In genomic region chr16:50644730-50645129, GRCh38 we compare ENCODE assay signal across 1 cellular context.
TF ChIP-seq lines count a peak whose summit lies in the region.

No MANE protein-coding gene starts in this region.

TF ChIP-seq in IMR-90, 13 proteins besides CTCF, POLR2A, EP300 and RAD21 (continued from another document):
- TF ChIP-seq MAZ (IDR thresholded peaks at IDR 0.05; ENCODE audit: borderline replicate concordance, low read depth, low read length) (no peak), MAFK (IDR thresholded peaks at IDR 0.05; ENCODE audit: low read depth, low read length) (no peak), FOS (IDR thresholded peaks at IDR 0.05; ENCODE audit: low read depth, low read length) (no peak), CEBPB (IDR thresholded peaks at IDR 0.05; ENCODE audit: low read depth, low read length) (no peak), MXI1 (IDR thresholded peaks at IDR 0.05; ENCODE audit: borderline replicate concordance, low read depth, low read length) (no peak), RFX5 (IDR thresholded peaks at IDR 0.05; ENCODE audit: low read depth, low read length) (no peak), NFE2L2 (IDR thresholded peaks at IDR 0.05; ENCODE audit: low read depth, low read length) (no peak), ELK1 (IDR thresholded peaks at IDR 0.05; ENCODE audit: borderline replicate concordance, low read depth, low read length) (no peak), USF2 (IDR thresholded peaks at IDR 0.05; ENCODE audit: low read depth, low read length) (no peak), BHLHE40 (IDR thresholded peaks at IDR 0.05; ENCODE audit: low read depth, low read length) (no peak), SMC3 (IDR thresholded peaks at IDR 0.05; ENCODE audit: low read depth, low read length) (no peak)
